In genomic region chr6:21666200-21666671, GRCh38 we compare ENCODE assay signal across 8 cellular contexts.
DNase-seq lines count a peak whose midpoint lies in the region; ATAC-seq and TF ChIP-seq lines count a peak whose summit lies in the region.

No MANE protein-coding gene starts in this region.

- no peaks in the 10 kb centered on the region for H3K4me1 ChIP-seq in ovary (ENCODE audit: insufficient read depth)

- H3K4me3 ChIP-seq in fibroblast of mammary gland (ENCODE audit: control insufficient read depth, low read depth, low read length) (peak overlapping the region; percentile 20), ovary (peak overlapping the region; percentile 76)

- H3K27me3 ChIP-seq in ovary = no peaks in the 10 kb centered on the region

- TF ChIP-seq CTCF in fibroblast of mammary gland (conservative IDR thresholded peaks at IDR 0.05; ENCODE audit: control insufficient read depth, insufficient read depth, low read depth, low read length) = no peak
- no peak for TF ChIP-seq CTCF in ovary (IDR thresholded peaks at IDR 0.05)

- TF ChIP-seq EP300 in ovary (IDR thresholded peaks at IDR 0.05) = no peak

- H3K27ac ChIP-seq in ovary = peak overlapping the region; percentile 70 to 83

- H3K36me3 ChIP-seq in ovary = no peaks in the 10 kb centered on the region

- 0 to 1% (median 1%) methylated on average over 31 to 32 of the region's 32 CpGs for WGBS in ovary, 3 donors

- intact Hi-C loops in ovary (cut with DNase I) = loop anchor here in 1 of 4 donors (5.0 kb wide), 1 partner anchor 69 kb away; no protein-coding TSS in a partner anchor

- no peak for TF ChIP-seq POLR2A in ovary (IDR thresholded peaks at IDR 0.05)

- peak; percentile 3 for DNase-seq in EH (ENCODE audit: low read depth)
- peak; percentile 59 for DNase-seq in NCI-H748 treated with DMSO at 0.1 percent for 48 hours (lab: John Stamatoyannopoulos, UW)
- DNase-seq in fibroblast of mammary gland (ENCODE audit: low read depth) = no peak
- DNase-seq in ovary = peak; percentile 64 to 75 (median 69)
- no peak for DNase-seq in nucleus accumbens (lab: John Stamatoyannopoulos, UW)
- no peak for DNase-seq in hepatic stellate cell (ENCODE audit: low spot score)
- DNase-seq in occipital lobe (lab: John Stamatoyannopoulos, UW) = no peak

- no peak for ATAC-seq in HG03342 (IDR thresholded peaks at IDR 0.05; ENCODE audit: unreplicated experiment)

- no peaks in the 10 kb centered on the region for H3K9me3 ChIP-seq in ovary

Comparison
In these comparisons a context has a peak if more than half of its experiments do, and no peak if none do; other contexts are left out.
1. DNase-seq: peak in EH (single experiment), NCI-H748 treated with DMSO at 0.1 percent for 48 hours (single experiment) and ovary (5 of 5); none in fibroblast of mammary gland (single experiment), nucleus accumbens (0 of 56), hepatic stellate cell (single experiment) and occipital lobe (single experiment).